Comparison of ENCODE assay signal across 18 cellular contexts in the genomic region with DNA sequence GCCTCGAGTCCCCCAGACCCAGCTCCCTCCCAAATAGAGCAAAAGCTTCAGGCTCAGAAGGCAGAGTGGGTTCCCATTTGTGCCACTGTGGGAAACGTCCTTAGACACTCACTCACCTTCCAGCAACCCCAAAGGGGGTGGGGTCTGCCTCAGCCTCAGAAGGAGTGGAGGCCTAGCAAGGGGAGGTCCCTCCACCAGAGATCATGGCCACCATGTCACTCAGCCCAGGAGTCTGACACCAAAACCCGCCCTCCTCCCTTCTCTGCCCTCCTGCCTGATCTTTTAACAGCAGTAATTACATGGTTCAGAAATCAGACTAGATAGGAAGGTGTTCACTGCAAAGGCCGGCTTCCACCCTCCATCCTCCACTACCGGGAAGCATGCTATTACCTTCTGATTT. TPM values are rescaled to one million over a fixed set of nuclear protein-coding genes. Genes with fewer than 3 reads are reported as not detected.
DNase-seq lines count a peak whose midpoint lies in the region; FAIRE-seq and TF ChIP-seq lines count a peak whose summit lies in the region.
"Had no signal": no experiment of that assay in that cellular context is flagged by ENCODE, and none has a peak within 500 bp of the region (broad histone marks: within the 10 kb centered on the region; RNA-seq: fewer than 3 reads in every experiment).

No MANE protein-coding gene starts in this region.

- H4K8ac ChIP-seq in H1 (ENCODE audit: extremely low read depth, insufficient read depth, low read length) = no peak overlapping the region

- no peak for FAIRE-seq in H1 (lab: Jason Lieb, UNC)
- FAIRE-seq: A204.1, K562 had no signal

- no peaks in the 10 kb centered on the region for H4K20me1 ChIP-seq in BLaER1
- no peaks in the 10 kb centered on the region; a peak in 1 of 22 replicates for H4K20me1 ChIP-seq in BLaER1 treated with 17β-estradiol and CSF1 and Interleukin-3, amounts not matched to agents 10 nM and 100 nM
- H4K20me1 ChIP-seq in H1 (replicated peaks in 1 of 2; ENCODE audit: control insufficient read depth in 1 of 2, insufficient read depth in 2 of 2, low read length in 2 of 2) = no peaks in the 10 kb centered on the region

- H3K9me3 ChIP-seq in BLaER1 (no peaks in the 10 kb centered on the region), H1 (ENCODE audit: insufficient read depth in 2 of 2, low read depth in 1 of 2, low read length in 1 of 2) (no peaks in the 10 kb centered on the region), adrenal gland (replicated peaks in 1 of 3) (no peaks in the 10 kb centered on the region)
- H3K9me3 ChIP-seq in BLaER1 treated with 17β-estradiol and CSF1 and Interleukin-3, amounts not matched to agents 10 nM and 100 nM (replicated peaks in 1 of 11) = no peaks in the 10 kb centered on the region
- H3K9me3 ChIP-seq: BE2C, HAP-1 had no signal

- TF ChIP-seq CTCF in H1 (IDR thresholded peaks at IDR 0.05; ENCODE audit: control extremely low read depth in 1 of 3, insufficient read depth in 1 of 3, low read depth in 1 of 3, low read length in 3 of 3) = no peak
- no peak for TF ChIP-seq CTCF in adrenal gland (IDR thresholded peaks at IDR 0.05)

- H2AFZ ChIP-seq in H1 (ENCODE audit: low read length) = no peak overlapping the region

- no peak for TF ChIP-seq RAD21 in H1 (IDR thresholded peaks at IDR 0.05 in 1 of 2, conservative IDR thresholded peaks at IDR 0.05 in 1 of 2; ENCODE audit: low read depth in 2 of 2, low read length in 2 of 2)

- H3K79me2 ChIP-seq in H1 (ENCODE audit: control insufficient read depth in 1 of 2, insufficient read depth in 2 of 2, low read length in 2 of 2) = no peaks in the 10 kb centered on the region

- no peak overlapping the region for H2BK15ac ChIP-seq in H1 (ENCODE audit: low read length)

- 86% methylated on average over 5 of the region's 5 CpGs; no CpG with 5 or more reads in 1 of the 2 experiments for WGBS in H1 (ENCODE audit: extremely low coverage in 1 of 2, insufficient coverage in 1 of 2, insufficient read length in 1 of 2, insufficient replicate concordance in 2 of 2, low coverage in 1 of 2, low lambda C conversion rate in 2 of 2, missing lambda C conversion rate in 1 of 2), 2 experiments
- 58 to 69% (median 67%) methylated on average over 5 of the region's 5 CpGs for WGBS in adrenal gland, 4 donors

- H3K14ac ChIP-seq in H1 (ENCODE audit: insufficient read length) = no peak overlapping the region

- H3K23ac ChIP-seq in H1 (ENCODE audit: insufficient read length) = no peak overlapping the region

- no peaks in the 10 kb centered on the region for H3K79me1 ChIP-seq in H1 (ENCODE audit: low read depth, low read length)

- H3K27ac ChIP-seq in BLaER1 = no peak overlapping the region
- no peak overlapping the region for H3K27ac ChIP-seq in BLaER1 treated with 17β-estradiol and CSF1 and Interleukin-3, amounts not matched to agents 10 nM and 100 nM
- H3K27ac ChIP-seq in H1 (ENCODE audit: low read depth, low read length) = no peak overlapping the region
- H3K27ac ChIP-seq in adrenal gland = no peak overlapping the region

- H3K27me3 ChIP-seq in BLaER1 (peaks cover 6% of the 10 kb centered on the region; the same call in 1 of the 2 replicates), H1 (replicated peaks in 1 of 4; ENCODE audit: control insufficient read depth in 3 of 4, extremely low read depth in 1 of 4, insufficient read depth in 3 of 4, low read length in 3 of 4) (no peaks in the 10 kb centered on the region), adrenal gland (peaks cover 30% of the 10 kb centered on the region)
- peaks cover 0 to 6% (median 0%) of the 10 kb centered on the region in 11 experiments; a peak in 1 of 22 replicates for H3K27me3 ChIP-seq in BLaER1 treated with 17β-estradiol and CSF1 and Interleukin-3, amounts not matched to agents 10 nM and 100 nM
- H3K27me3 ChIP-seq: BE2C had no signal

- no peak overlapping the region for H3K18ac ChIP-seq in H1 (ENCODE audit: extremely low read depth, low read length)

- no peak overlapping the region for H2BK120ac ChIP-seq in H1 (replicated peaks; ENCODE audit: low read depth, low read length)

- H2BK12ac ChIP-seq in H1 (ENCODE audit: low read depth, low read length) = peak overlapping the region; percentile 55; the same call in 1 of the 2 replicates

- DNase-seq in NCI-H2227 (lab: John Stamatoyannopoulos, UW; ENCODE audit: unreplicated experiment) = peak; percentile 47
- no peak for DNase-seq in H1 (ENCODE audit: low read depth in 1 of 2, low spot score in 2 of 2)
- no peak for DNase-seq in SK-N-DZ (ENCODE audit: low spot score)
- no peak for DNase-seq in OCI-M1 (lab: John Stamatoyannopoulos, UW)
- DNase-seq in T-helper 9 cell = no peak
- DNase-seq in adrenal gland = no peak
- DNase-seq: ACHN; BE2C; Calu3; CD8-positive, alpha-beta T cell; DMS79 treated with DMSO at 0.1 percent for 48 hours; GF-D8; GOT3 had no signal

- CTCF ChIA-PET in H1 (lab: Charles Lee; ENCODE audit: partially characterized antibody) = no interaction called here

- TF ChIP-seq EP300 in H1 (IDR thresholded peaks at IDR 0.05; ENCODE audit: borderline replicate concordance in 1 of 2, low read depth in 2 of 2, low read length in 2 of 2) = no peak

- no peaks in the 10 kb centered on the region for H3K23me2 ChIP-seq in H1 (ENCODE audit: low read depth, low read length)

- no peak overlapping the region for H2AK5ac ChIP-seq in H1 (ENCODE audit: low read depth, low read length)

- H3K9ac ChIP-seq in BLaER1 (no peak overlapping the region), H1 (replicated peaks in 1 of 4; ENCODE audit: extremely low read depth in 1 of 4, low read depth in 3 of 4, low read length in 3 of 4) (no peak overlapping the region)
- H3K9ac ChIP-seq in BLaER1 treated with 17β-estradiol and CSF1 and Interleukin-3, amounts not matched to agents 10 nM and 100 nM = no peak overlapping the region

- H2BK20ac ChIP-seq in H1 (ENCODE audit: low read length) = 0 out of 2 replicates have a peak overlapping the region, but pooled peaks have one; percentile 34

- TF ChIP-seq POLR2A in H1 (IDR thresholded peaks at IDR 0.05; ENCODE audit: control extremely low read depth in 1 of 2, low read depth in 2 of 2, low read length in 2 of 2) (no peak), adrenal gland (IDR thresholded peaks at IDR 0.05) (no peak)

- no peak overlapping the region; the same call in 1 of the 2 replicates for H2BK5ac ChIP-seq in H1 (ENCODE audit: low read depth, low read length)

- H3K4me2 ChIP-seq in BLaER1 (peak overlapping the region; percentile 37; the same call in 1 of the 2 replicates), H1 (ENCODE audit: insufficient read depth in 1 of 2, low read depth in 2 of 2, low read length in 2 of 2) (no peak overlapping the region)
- peak overlapping the region in 8 of 11 experiments; percentile 12 to 68 (median 43); a peak in 12 of 22 replicates for H3K4me2 ChIP-seq in BLaER1 treated with 17β-estradiol and CSF1 and Interleukin-3, amounts not matched to agents 10 nM and 100 nM

- no peak overlapping the region for H3K56ac ChIP-seq in H1 (replicated peaks; ENCODE audit: insufficient read length, low read depth, low read length)

- H4K5ac ChIP-seq in H1 (ENCODE audit: insufficient read length, low read depth, low read length) = no peak overlapping the region

- H3K36me3 ChIP-seq in BLaER1 = no peaks in the 10 kb centered on the region
- no peaks in the 10 kb centered on the region for H3K36me3 ChIP-seq in BLaER1 treated with 17β-estradiol and CSF1 and Interleukin-3, amounts not matched to agents 10 nM and 100 nM
- no peaks in the 10 kb centered on the region for H3K36me3 ChIP-seq in H1 (ENCODE audit: control insufficient read depth in 2 of 4, insufficient read depth in 4 of 4, low read length in 3 of 4)
- no peaks in the 10 kb centered on the region for H3K36me3 ChIP-seq in adrenal gland (replicated peaks in 1 of 2)
- H3K36me3 ChIP-seq: BE2C, HAP-1 had no signal

- POLR2A ChIA-PET in H1 (lab: Charles Lee; ENCODE audit: partially characterized antibody) = no interaction called here

- intact Hi-C loops in adrenal gland (cut with DNase I) = no loop called here

- H3K4me1 ChIP-seq in BLaER1 (peaks cover 14% of the 10 kb centered on the region), H1 (replicated peaks in 1 of 4; ENCODE audit: control insufficient read depth in 3 of 4, insufficient read depth in 4 of 4, low read length in 3 of 4) (peaks cover 20 to 25% (median 23%) of the 10 kb centered on the region in 4 experiments), adrenal gland (replicated peaks in 1 of 2) (no peaks in the 10 kb centered on the region)
- H3K4me1 ChIP-seq in BLaER1 treated with 17β-estradiol and CSF1 and Interleukin-3, amounts not matched to agents 10 nM and 100 nM = peaks cover 0 to 32% (median 25%) of the 10 kb centered on the region in 10 experiments; a peak in 13 of 20 replicates
- H3K4me1 ChIP-seq: BE2C, HAP-1 had no signal

- H3K4ac ChIP-seq in H1 (replicated peaks; ENCODE audit: insufficient read length, low read depth, low read length) = no peak overlapping the region

- no peak overlapping the region for H4K91ac ChIP-seq in H1 (replicated peaks; ENCODE audit: insufficient read length, low read length)

- H3K4me3 ChIP-seq in BLaER1 = no peak overlapping the region
- no peak overlapping the region for H3K4me3 ChIP-seq in BLaER1 treated with 17β-estradiol and CSF1 and Interleukin-3, amounts not matched to agents 10 nM and 100 nM
- H3K4me3 ChIP-seq in H1 (ENCODE audit: extremely low read depth in 1 of 4, insufficient read depth in 2 of 4, low read depth in 3 of 4, low read length in 4 of 4) = no peak overlapping the region
- no peak overlapping the region for H3K4me3 ChIP-seq in adrenal gland
- H3K4me3 ChIP-seq: HAP-1, K562 had no signal

RNA-seq across cellular contexts. Expression of gene NTNG2, which starts 33.7 kb away (rescaled TPM):
- total RNA-seq in H1 (2021; fragmentation: NEBNext Ultra II Directional; extraction: Animal tissue kit (Norgen Biotek cat#: 25700)) = 0.52 and 1.4 TPM in 2 replicates
- polyA plus RNA-seq in H1 (2011; rRNA removed) (1.2 and 1.5 TPM in 2 replicates), adrenal gland (1 to 10 TPM in 2 of 3 donors, under 1 TPM in 1; 0.37 to 6.0 (median 2.2) TPM)
- 2.6 TPM for polyA plus RNA-seq in H1 (2011; cell fraction: cytosol; rRNA removed)
- 2.6 TPM for polyA plus RNA-seq in H1 (2011; cell fraction: nucleus; rRNA removed)
- 0.29 to 2.3 TPM (median 1.3 TPM) in 4 replicates for polyA plus RNA-seq in H1 (2012, experiment 1 of 2)
- polyA plus RNA-seq in H1 (2012, experiment 2 of 2) = 0.37 TPM
- 0.30 TPM for polyA plus RNA-seq in H1 (2013, experiment 1 of 2)
- 0.61 TPM for polyA plus RNA-seq in H1 (2013, experiment 2 of 2)
- 0.57 and 0.80 TPM in 2 replicates for polyA minus RNA-seq in H1 (2011; rRNA and poly(A)+ RNA removed)
- 1.7 TPM for polyA minus RNA-seq in H1 (2011; cell fraction: cytosol; rRNA and poly(A)+ RNA removed)
- polyA minus RNA-seq in H1 (2011; cell fraction: nucleus; rRNA and poly(A)+ RNA removed) = 1.1 TPM
- polyA plus RNA-seq in SK-N-DZ (2014; cell fraction: cytosol; rRNA removed) = 0.89 and 1.5 TPM in 2 replicates
- polyA plus RNA-seq in SK-N-DZ (2014; cell fraction: nucleus; rRNA removed) = 17.6 and 20.7 TPM in 2 replicates
- 10 to 100 TPM in 4 of 8 donors, 1 to 10 TPM in 4; 1.1 to 21.6 (median 10.4) TPM for total RNA-seq in adrenal gland
- total RNA-seq: Calu3 had no signal

RNA-seq across cellular contexts. Expression of gene MED27, which starts 48.5 kb away (rescaled TPM):
- 29.9 and 32.7 TPM in 2 replicates for total RNA-seq in H1 (2021; fragmentation: NEBNext Ultra II Directional; extraction: Animal tissue kit (Norgen Biotek cat#: 25700))
- 47.7 and 56.5 TPM in 2 replicates for polyA plus RNA-seq in H1 (2011; rRNA removed)
- 44.4 TPM for polyA plus RNA-seq in H1 (2011; cell fraction: cytosol; rRNA removed)
- polyA plus RNA-seq in H1 (2011; cell fraction: nucleus; rRNA removed) = 32.8 TPM
- 33.4 to 41.5 TPM (median 38.8 TPM) in 4 replicates for polyA plus RNA-seq in H1 (2012, experiment 1 of 2)
- polyA plus RNA-seq in H1 (2012, experiment 2 of 2) = 42.6 TPM
- 28.8 TPM for polyA plus RNA-seq in H1 (2013, experiment 1 of 2)
- 28.3 TPM for polyA plus RNA-seq in H1 (2013, experiment 2 of 2)
- 46.9 and 54.7 TPM in 2 replicates for polyA minus RNA-seq in H1 (2011; rRNA and poly(A)+ RNA removed)
- 21.1 TPM for polyA minus RNA-seq in H1 (2011; cell fraction: cytosol; rRNA and poly(A)+ RNA removed)
- polyA minus RNA-seq in H1 (2011; cell fraction: nucleus; rRNA and poly(A)+ RNA removed) = 24.3 TPM
- polyA plus RNA-seq in SK-N-DZ (2014; cell fraction: cytosol; rRNA removed) = 28.6 and 37.6 TPM in 2 replicates
- polyA plus RNA-seq in SK-N-DZ (2014; cell fraction: nucleus; rRNA removed) = 9.6 and 13.2 TPM in 2 replicates
- total RNA-seq in adrenal gland = 10 to 100 TPM; 13.9 to 37.4 (median 15.9) TPM
- polyA plus RNA-seq in adrenal gland = 10 to 100 TPM; 12.2 to 22.6 (median 14.6) TPM

Comparison
In these comparisons a context has a peak if more than half of its experiments do, and no peak if none do; other contexts are left out.
1. H3K4me2 ChIP-seq: peak in BLaER1 (single experiment) and BLaER1 treated with 17β-estradiol and CSF1 and Interleukin-3, amounts not matched to agents 10 nM and 100 nM (8 of 11); none in H1 (0 of 2).